ENCODE assay signal across 10 cellular contexts in the genomic region with DNA sequence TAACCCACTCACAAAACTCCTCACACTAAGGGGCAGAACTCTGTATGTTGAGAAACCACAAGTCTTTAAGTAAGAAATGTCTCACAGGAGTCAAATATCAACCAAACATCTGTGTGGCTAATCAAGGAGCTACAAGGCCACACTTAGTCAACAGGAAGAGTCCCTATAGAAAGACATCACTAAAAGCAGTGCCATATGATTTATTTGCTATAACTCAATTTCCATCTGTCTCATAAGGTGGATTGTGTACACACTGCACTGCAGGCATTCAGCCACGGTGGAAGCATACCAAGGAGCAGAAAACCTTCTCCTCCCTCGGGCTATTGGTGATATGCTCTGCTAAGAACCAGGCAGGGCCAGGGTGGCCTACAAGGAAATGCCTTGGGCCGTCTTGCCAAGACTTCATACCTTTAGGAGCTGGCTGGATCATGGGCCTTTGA.
A peak's percentile ranks its signal among the peaks of the same experiment; 100 is the strongest.
DNase-seq lines count a peak whose midpoint lies in the region; ATAC-seq and FAIRE-seq lines count a peak whose summit lies in the region.
"Had no signal": no experiment of that assay in that cellular context is flagged by ENCODE, and none has a peak within 500 bp of the region (broad histone marks: within the 10 kb centered on the region; RNA-seq: fewer than 3 reads in every experiment).

No MANE protein-coding gene starts in this region.

- peak; percentile 55 for DNase-seq in ELF-1 (ENCODE audit: low read depth, low spot score)
- no peak for DNase-seq in NCI-H2227 (lab: John Stamatoyannopoulos, UW; ENCODE audit: unreplicated experiment)
- DNase-seq in RCC 7860 (ENCODE audit: low spot score) = no peak
- DNase-seq in AG08395 (ENCODE audit: low spot score) = no peak
- DNase-seq in nucleus accumbens (lab: John Stamatoyannopoulos, UW) = no peak
- DNase-seq: activated T-cell treated with anti-CD3 and anti-CD28 coated beads, Interleukin-2, amount 50 U/mL, for 4 hours; glutamatergic neuron had no signal

- ATAC-seq in GM19452 (IDR thresholded peaks at IDR 0.05; ENCODE audit: unreplicated experiment) = peak; percentile 62
- peak; percentile 45 for ATAC-seq in HG03442 (IDR thresholded peaks at IDR 0.05; ENCODE audit: unreplicated experiment)
- peak; percentile 71 for ATAC-seq in esophagus mucosa
- ATAC-seq: activated T-cell treated with anti-CD3 and anti-CD28 coated beads, Interleukin-2, amount 50 U/mL, for 4 hours had no signal

- no peak for FAIRE-seq in RCC 7860 (lab: Jason Lieb, UNC)
